18 cellular contexts compared by ENCODE assay signal in genomic region chr5:143986567-143987242, GRCh38.
A peak's percentile ranks its signal among the peaks of the same experiment; 100 is the strongest.
DNase-seq lines count a peak whose midpoint lies in the region; ATAC-seq and TF ChIP-seq lines count a peak whose summit lies in the region.
"Had no signal": no experiment of that assay in that cellular context is flagged by ENCODE, and none has a peak within 500 bp of the region (broad histone marks: within the 10 kb centered on the region; RNA-seq: fewer than 3 reads in every experiment).

No MANE protein-coding gene starts in this region.

- H3K27me3 Mint-ChIP-seq in naive thymus-derived CD4-positive, alpha-beta T cell = peaks cover 0 to 18% (median 18%) of the 10 kb centered on the region in 5 donors

- H3K4me1 ChIP-seq in naive thymus-derived CD4-positive, alpha-beta T cell (ENCODE audit: control insufficient read depth in 2 of 2, insufficient read depth in 2 of 2, low read length in 2 of 2) = no peaks in the 10 kb centered on the region

- H3K4me1 Mint-ChIP-seq in naive thymus-derived CD4-positive, alpha-beta T cell = peaks cover 3 to 8% (median 7%) of the 10 kb centered on the region in 7 donors
- H3K4me1 Mint-ChIP-seq: activated B cell treated with CpG ODN at 0.5 μM for 24 hours; central memory CD8-positive, alpha-beta T cell had no signal

- peak overlapping the region; percentile 52; the same call in 1 of the 2 replicates for H3K27ac ChIP-seq in SK-N-MC
- no peak overlapping the region for H3K27ac ChIP-seq in naive thymus-derived CD4-positive, alpha-beta T cell (ENCODE audit: low read depth, low read length)
- H3K27ac ChIP-seq: ovary had no signal

- POLR2A ChIA-PET in naive thymus-derived CD4-positive, alpha-beta T cell (lab: Charles Lee) = no interaction called here

- no peak for TF ChIP-seq CTCF in fibroblast of pulmonary artery (IDR thresholded peaks at IDR 0.05; ENCODE audit: low read length, missing control alignments)
- TF ChIP-seq CTCF in omental fat pad (IDR thresholded peaks at IDR 0.05) = no peak

- CTCF ChIA-PET in naive thymus-derived CD4-positive, alpha-beta T cell (lab: Charles Lee) = no interaction called here

- no peak overlapping the region for H3K27ac Mint-ChIP-seq in naive thymus-derived CD4-positive, alpha-beta T cell
- H3K27ac Mint-ChIP-seq: activated B cell treated with CpG ODN at 0.5 μM for 24 hours; activated T-helper 1 cell treated with anti-CD3 and anti-CD28 coated beads, Interleukin-12 subunit alpha, Interleukin-12 subunit beta, Interleukin-2, Interleukin-4 antibody, amounts not matched to agents 30 ng/mL and 10 ng/mL and 1 ng/mL, durations not matched to agents 14 hours and 24 hours and 36 hours; CD8-positive, alpha-beta memory T cell had no signal

- H3K9me3 Mint-ChIP-seq in naive thymus-derived CD4-positive, alpha-beta T cell = peaks cover 0 to 4% (median 0%) of the 10 kb centered on the region in 11 donors
- H3K9me3 Mint-ChIP-seq: activated B cell treated with CpG ODN at 0.5 μM for 24 hours; activated T-helper 1 cell treated with anti-CD3 and anti-CD28 coated beads, Interleukin-12 subunit alpha, Interleukin-12 subunit beta, Interleukin-2, Interleukin-4 antibody, amounts not matched to agents 30 ng/mL and 10 ng/mL and 1 ng/mL, durations not matched to agents 14 hours and 24 hours and 36 hours; CD8-positive, alpha-beta memory T cell; central memory CD8-positive, alpha-beta T cell had no signal

- no peaks in the 10 kb centered on the region for H3K36me3 Mint-ChIP-seq in naive thymus-derived CD4-positive, alpha-beta T cell

- H3K36me3 ChIP-seq in SK-N-MC (ENCODE audit: insufficient read depth, low read length) = no peaks in the 10 kb centered on the region
- H3K36me3 ChIP-seq in naive thymus-derived CD4-positive, alpha-beta T cell (ENCODE audit: control insufficient read depth in 2 of 3, insufficient read depth in 3 of 3, low read length in 3 of 3) = no peaks in the 10 kb centered on the region
- H3K36me3 ChIP-seq: ovary had no signal

- intact Hi-C loops in naive thymus-derived CD4-positive, alpha-beta T cell (cut with micrococcal nuclease) = no loop called here

- H3K9ac ChIP-seq in SK-N-MC (ENCODE audit: insufficient read length) = no peak overlapping the region

- H3K9me3 ChIP-seq in SK-N-MC (ENCODE audit: low read depth, low read length) = no peaks in the 10 kb centered on the region
- no peaks in the 10 kb centered on the region for H3K9me3 ChIP-seq in naive thymus-derived CD4-positive, alpha-beta T cell (ENCODE audit: control insufficient read depth in 2 of 3, low read length in 3 of 3)
- H3K9me3 ChIP-seq: ovary had no signal

- H3K27me3 ChIP-seq in naive thymus-derived CD4-positive, alpha-beta T cell (ENCODE audit: control insufficient read depth in 2 of 2, insufficient read depth in 2 of 2, low read length in 2 of 2) = no peaks in the 10 kb centered on the region
- H3K27me3 ChIP-seq: ovary had no signal

- DNase-seq in GM04503 (ENCODE audit: low read depth) (peak; percentile 77), SK-N-MC (ENCODE audit: low read depth, low spot score) (no peak), fibroblast of pulmonary artery (ENCODE audit: low read depth) (peak; percentile 81), omental fat pad (ENCODE audit: low spot score) (no peak), NCI-H146 (lab: John Stamatoyannopoulos, UW) (no peak), inferior parietal cortex (ENCODE audit: extremely low spot score) (no peak)
- DNase-seq in naive thymus-derived CD4-positive, alpha-beta T cell = no peak
- DNase-seq: activated B cell treated with CpG ODN at 0.5 μM for 24 hours; CD8-positive, alpha-beta memory T cell; foreskin melanocyte; Kasumi-1; NCI-H345; ovary; SHP77; stimulated activated naive CD4-positive, alpha-beta T cell had no signal

- peak overlapping the region; percentile 56 for H3K4me3 ChIP-seq in SK-N-MC
- H3K4me3 ChIP-seq in fibroblast of pulmonary artery (replicated peaks; ENCODE audit: low read depth, low read length) = no peak overlapping the region
- no peak overlapping the region for H3K4me3 ChIP-seq in naive thymus-derived CD4-positive, alpha-beta T cell (ENCODE audit: low read length)
- H3K4me3 ChIP-seq: ovary had no signal

- ATAC-seq in omental fat pad (ENCODE audit: low FRiP score) (peak; percentile 49), GM21367 (IDR thresholded peaks at IDR 0.05; ENCODE audit: unreplicated experiment) (no peak)
- no peak for ATAC-seq in naive thymus-derived CD4-positive, alpha-beta T cell

- no peak overlapping the region for H3K4me3 Mint-ChIP-seq in naive thymus-derived CD4-positive, alpha-beta T cell
- H3K4me3 Mint-ChIP-seq: activated B cell treated with CpG ODN at 0.5 μM for 24 hours; activated T-helper 1 cell treated with anti-CD3 and anti-CD28 coated beads, Interleukin-12 subunit alpha, Interleukin-12 subunit beta, Interleukin-2, Interleukin-4 antibody, amounts not matched to agents 30 ng/mL and 10 ng/mL and 1 ng/mL, durations not matched to agents 14 hours and 24 hours and 36 hours; CD8-positive, alpha-beta memory T cell; central memory CD8-positive, alpha-beta T cell had no signal

Comparison
In these comparisons a context has a peak if more than half of its experiments do, and no peak if none do; other contexts are left out.
1. DNase-seq: peak in GM04503 (single experiment) and fibroblast of pulmonary artery (single experiment); none in SK-N-MC (single experiment), omental fat pad (single experiment), naive thymus-derived CD4-positive, alpha-beta T cell (0 of 9), NCI-H146 (single experiment) and inferior parietal cortex (single experiment).